In the genomic region with DNA sequence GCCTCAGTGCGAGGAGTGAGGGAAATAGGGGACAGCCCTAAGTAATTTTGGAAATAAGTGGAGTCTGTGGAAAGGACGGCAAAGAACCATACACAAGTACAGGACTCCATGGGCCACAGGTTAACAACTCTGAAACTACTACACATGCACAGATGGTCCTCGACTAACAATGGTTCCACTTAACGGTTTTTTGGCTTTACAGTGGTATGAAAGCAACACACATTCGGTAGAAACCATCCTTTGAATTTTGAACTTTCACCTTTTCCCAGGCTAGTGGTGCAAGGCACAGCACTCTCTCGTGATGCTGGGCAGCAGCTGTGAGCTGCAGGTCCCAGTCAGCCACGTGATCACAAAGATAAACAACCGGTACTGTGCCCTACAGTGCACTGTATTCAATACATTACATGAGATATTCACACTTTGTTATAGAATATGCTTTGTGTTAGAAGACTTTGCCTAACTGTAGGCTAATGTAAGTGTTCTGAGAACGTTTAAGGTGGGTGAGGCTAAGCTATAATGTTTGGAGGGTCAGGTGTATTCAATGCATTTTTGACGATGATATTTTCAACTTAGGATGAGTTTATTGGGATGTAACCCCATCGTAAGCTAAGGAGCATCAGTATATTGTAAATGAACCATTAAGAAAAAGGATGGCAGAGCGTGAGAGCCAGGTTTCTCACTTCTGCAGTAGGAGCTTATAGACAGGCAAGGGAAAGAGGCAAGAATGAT, we compare ENCODE assay signal across 1 cellular context.
TF ChIP-seq lines count a peak whose summit lies in the region.

No MANE protein-coding gene starts in this region.

TF ChIP-seq in HepG2, 621 proteins besides CTCF, POLR2A, EP300 and RAD21 (continued from another document):
- TF ChIP-seq, protein P1, sequence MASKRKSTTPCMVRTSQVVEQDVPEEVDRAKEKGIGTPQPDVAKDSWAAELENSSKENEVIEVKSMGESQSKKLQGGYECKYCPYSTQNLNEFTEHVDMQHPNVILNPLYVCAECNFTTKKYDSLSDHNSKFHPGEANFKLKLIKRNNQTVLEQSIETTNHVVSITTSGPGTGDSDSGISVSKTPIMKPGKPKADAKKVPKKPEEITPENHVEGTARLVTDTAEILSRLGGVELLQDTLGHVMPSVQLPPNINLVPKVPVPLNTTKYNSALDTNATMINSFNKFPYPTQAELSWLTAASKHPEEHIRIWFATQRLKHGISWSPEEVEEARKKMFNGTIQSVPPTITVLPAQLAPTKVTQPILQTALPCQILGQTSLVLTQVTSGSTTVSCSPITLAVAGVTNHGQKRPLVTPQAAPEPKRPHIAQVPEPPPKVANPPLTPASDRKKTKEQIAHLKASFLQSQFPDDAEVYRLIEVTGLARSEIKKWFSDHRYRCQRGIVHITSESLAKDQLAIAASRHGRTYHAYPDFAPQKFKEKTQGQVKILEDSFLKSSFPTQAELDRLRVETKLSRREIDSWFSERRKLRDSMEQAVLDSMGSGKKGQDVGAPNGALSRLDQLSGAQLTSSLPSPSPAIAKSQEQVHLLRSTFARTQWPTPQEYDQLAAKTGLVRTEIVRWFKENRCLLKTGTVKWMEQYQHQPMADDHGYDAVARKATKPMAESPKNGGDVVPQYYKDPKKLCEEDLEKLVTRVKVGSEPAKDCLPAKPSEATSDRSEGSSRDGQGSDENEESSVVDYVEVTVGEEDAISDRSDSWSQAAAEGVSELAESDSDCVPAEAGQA (IDR thresholded peaks at IDR 0.05; ENCODE audit: low read depth), result no peak
- TF ChIP-seq, protein P1 (CRISPR knock-in tag; IDR thresholded peaks at IDR 0.05; ENCODE audit: borderline replicate concordance), result no peak
- TF ChIP-seq ZNF776 (CRISPR knock-in tag; IDR thresholded peaks at IDR 0.05) (no peak), CCAR2 (optimal IDR thresholded peaks at IDR 0.05; ENCODE audit: low read depth, low read length) (no peak), SETDB1 (CRISPR knock-in tag; IDR thresholded peaks at IDR 0.05; ENCODE audit: borderline replicate concordance) (no peak), KLF6 (CRISPR knock-in tag; IDR thresholded peaks at IDR 0.05) (peak; percentile 77; the same call in 1 of the 2 replicates), XBP1 (CRISPR knock-in tag; IDR thresholded peaks at IDR 0.05) (no peak; the same call in 1 of the 2 replicates), IRF2 (CRISPR knock-in tag; IDR thresholded peaks at IDR 0.05) (peak; percentile 86), TFE3 (CRISPR knock-in tag; IDR thresholded peaks at IDR 0.05) (peak; percentile 99), FOXM1 (CRISPR knock-in tag; IDR thresholded peaks at IDR 0.05) (no peak), CHD2 (IDR thresholded peaks at IDR 0.05; ENCODE audit: low read depth, low read length) (peak; percentile 79), STAT6 (CRISPR knock-in tag; IDR thresholded peaks at IDR 0.05; ENCODE audit: borderline replicate concordance) (peak; percentile 91), ZNF224 (CRISPR knock-in tag; IDR thresholded peaks at IDR 0.05) (no peak), NCOA2 (CRISPR knock-in tag; IDR thresholded peaks at IDR 0.05) (peak; percentile 86), GATAD1 (CRISPR knock-in tag; IDR thresholded peaks at IDR 0.05) (peak; percentile 70), ATF7 (IDR thresholded peaks at IDR 0.05) (no peak), ATF7 (CRISPR knock-in tag; IDR thresholded peaks at IDR 0.05) (no peak), SPEN (CRISPR knock-in tag; IDR thresholded peaks at IDR 0.05; ENCODE audit: low read depth) (peak; percentile 99; the same call in 1 of the 2 replicates), AGO2 (optimal IDR thresholded peaks at IDR 0.05; ENCODE audit: low read depth, low read length) (no peak), ZNF274 (CRISPR knock-in tag; IDR thresholded peaks at IDR 0.05) (peak; percentile 49; the same call in 1 of the 2 replicates), DNMT1 (CRISPR knock-in tag; IDR thresholded peaks at IDR 0.05) (no peak), HOXA3 (CRISPR knock-in tag; IDR thresholded peaks at IDR 0.05) (peak; percentile 91), RFX5 (IDR thresholded peaks at IDR 0.05; ENCODE audit: low read depth, low read length) (peak; percentile 25; the same call in 1 of the 2 replicates), RERE (CRISPR knock-in tag; IDR thresholded peaks at IDR 0.05; ENCODE audit: low read depth) (peak; percentile 70; the same call in 1 of the 2 replicates), SIX4 (CRISPR knock-in tag; IDR thresholded peaks at IDR 0.05) (peak; percentile 25; the same call in 1 of the 2 replicates), ZNF644 (CRISPR knock-in tag; IDR thresholded peaks at IDR 0.05; ENCODE audit: low read depth) (peak; percentile 82; the same call in 1 of the 2 replicates)
- TF ChIP-seq, protein P2, sequence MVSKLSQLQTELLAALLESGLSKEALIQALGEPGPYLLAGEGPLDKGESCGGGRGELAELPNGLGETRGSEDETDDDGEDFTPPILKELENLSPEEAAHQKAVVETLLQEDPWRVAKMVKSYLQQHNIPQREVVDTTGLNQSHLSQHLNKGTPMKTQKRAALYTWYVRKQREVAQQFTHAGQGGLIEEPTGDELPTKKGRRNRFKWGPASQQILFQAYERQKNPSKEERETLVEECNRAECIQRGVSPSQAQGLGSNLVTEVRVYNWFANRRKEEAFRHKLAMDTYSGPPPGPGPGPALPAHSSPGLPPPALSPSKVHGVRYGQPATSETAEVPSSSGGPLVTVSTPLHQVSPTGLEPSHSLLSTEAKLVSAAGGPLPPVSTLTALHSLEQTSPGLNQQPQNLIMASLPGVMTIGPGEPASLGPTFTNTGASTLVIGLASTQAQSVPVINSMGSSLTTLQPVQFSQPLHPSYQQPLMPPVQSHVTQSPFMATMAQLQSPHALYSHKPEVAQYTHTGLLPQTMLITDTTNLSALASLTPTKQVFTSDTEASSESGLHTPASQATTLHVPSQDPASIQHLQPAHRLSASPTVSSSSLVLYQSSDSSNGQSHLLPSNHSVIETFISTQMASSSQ (IDR thresholded peaks at IDR 0.05; ENCODE audit: low read depth), result peak; percentile 44
- TF ChIP-seq, protein P2 (CRISPR knock-in tag; IDR thresholded peaks at IDR 0.05; ENCODE audit: borderline replicate concordance), result peak; percentile 70; the same call in 1 of the 2 replicates
